35 cellular contexts compared by ENCODE assay signal in the genomic region with DNA sequence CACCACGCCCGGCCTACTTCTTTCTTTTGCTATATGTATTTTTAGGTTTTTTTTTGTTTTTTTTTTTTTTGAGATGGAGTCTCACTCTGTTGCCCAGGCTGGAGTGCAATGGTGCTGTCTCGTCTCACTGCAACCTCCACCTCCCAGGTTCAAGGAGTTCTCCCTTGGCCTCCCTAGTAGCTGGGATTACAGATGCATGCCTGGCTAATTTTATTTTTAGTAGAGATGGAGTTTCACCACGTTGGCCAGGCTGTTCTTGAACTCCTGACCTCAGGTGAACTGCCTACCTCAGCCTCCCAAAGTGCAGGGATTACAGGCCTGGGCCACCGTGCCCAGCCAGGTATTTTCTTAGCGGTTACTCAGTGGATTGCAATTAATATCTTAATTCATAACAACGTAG.
"Had no signal": no experiment of that assay in that cellular context is flagged by ENCODE, and none has a peak within 500 bp of the region (broad histone marks: within the 10 kb centered on the region; RNA-seq: fewer than 3 reads in every experiment).

No MANE protein-coding gene starts in this region.

- H3K27me3 Mint-ChIP-seq: activated CD4-positive, alpha-beta memory T cell treated with anti-CD3 and anti-CD28 coated beads, Interleukin-2, amount 10 ng/mL, durations not matched to agents 7 days and 5 days; activated CD4-positive, alpha-beta T cell treated with anti-CD3 and anti-CD28 coated beads for 36 hours; activated CD4-positive, alpha-beta T cell treated with anti-CD3 and anti-CD28 coated beads, Interleukin-2, amount 10 ng/mL, durations not matched to agents 7 days and 5 days; activated CD8-positive, alpha-beta memory T cell treated with anti-CD3 and anti-CD28 coated beads, Interleukin-2, amount 10 ng/mL, durations not matched to agents 7 days and 5 days; activated naive CD4-positive, alpha-beta T cell treated with anti-CD3 and anti-CD28 coated beads, Interleukin-2, amount 10 ng/mL, durations not matched to agents 7 days and 5 days; activated naive CD4-positive, alpha-beta T cell treated with anti-CD3 and anti-CD28 coated beads, Interleukin-2, amount 50 U/mL, for 24 hours; activated naive CD8-positive, alpha-beta T cell; activated naive CD8-positive, alpha-beta T cell treated with anti-CD3 and anti-CD28 coated beads, Interleukin-2, amount 10 ng/mL, durations not matched to agents 7 days and 5 days; activated naive CD8-positive, alpha-beta T cell treated with anti-CD3 and anti-CD28 coated beads, Interleukin-2, amount 50 U/mL, for 24 hours; activated T-cell treated with anti-CD3 and anti-CD28 coated beads, Interleukin-2, amount 50 U/mL, for 24 hours had no signal

- H3K27ac ChIP-seq: ascending aorta, WERI-Rb-1 had no signal

- H3K9me3 Mint-ChIP-seq: activated CD4-positive, alpha-beta memory T cell treated with anti-CD3 and anti-CD28 coated beads, Interleukin-2, amount 10 ng/mL, durations not matched to agents 7 days and 5 days; activated CD4-positive, alpha-beta T cell treated with anti-CD3 and anti-CD28 coated beads, Interleukin-2, amount 10 ng/mL, durations not matched to agents 7 days and 5 days; activated naive CD4-positive, alpha-beta T cell treated with anti-CD3 and anti-CD28 coated beads, Interleukin-2, amount 10 ng/mL, durations not matched to agents 7 days and 5 days; activated naive CD4-positive, alpha-beta T cell treated with anti-CD3 and anti-CD28 coated beads, Interleukin-2, amount 50 U/mL, for 24 hours; activated naive CD8-positive, alpha-beta T cell treated with anti-CD3 and anti-CD28 coated beads, Interleukin-2, amount 10 ng/mL, durations not matched to agents 7 days and 5 days; activated naive CD8-positive, alpha-beta T cell treated with anti-CD3 and anti-CD28 coated beads, Interleukin-2, amount 50 U/mL, for 24 hours; activated T-cell treated with anti-CD3 and anti-CD28 coated beads, Interleukin-2, amount 50 U/mL, for 24 hours; activated T-helper 2 cell treated with anti-CD3 and anti-CD28 coated beads, Interferon-gamma antibody, Interleukin-2, Interleukin-4, amounts not matched to agents 10 μg/mL and 5 μg/mL and 100 μg/mL, durations not matched to agents 14 hours and 24 hours and 36 hours; brain; T-helper 1 cell treated with Interleukin-12 subunit alpha and Interleukin-12 subunit beta and Interleukin-4 antibody, amounts not matched to agents 30 μg/mL and 1 μg/mL, for 36 hours; T-helper 2 cell treated with Interferon-gamma antibody and Interleukin-4, amounts not matched to agents 5 μg/mL and 100 μg/mL, for 36 hours; WTC11 had no signal

- H3K27me3 ChIP-seq: ascending aorta had no signal

- H3K27ac Mint-ChIP-seq: activated CD4-positive, alpha-beta memory T cell treated with anti-CD3 and anti-CD28 coated beads, Interleukin-2, amount 10 ng/mL, durations not matched to agents 7 days and 5 days; activated CD4-positive, alpha-beta T cell treated with anti-CD3 and anti-CD28 coated beads for 36 hours; activated CD4-positive, alpha-beta T cell treated with anti-CD3 and anti-CD28 coated beads, Interleukin-2, amount 10 ng/mL, durations not matched to agents 7 days and 5 days; activated CD8-positive, alpha-beta memory T cell treated with anti-CD3 and anti-CD28 coated beads, Interleukin-2, amount 10 ng/mL, durations not matched to agents 7 days and 5 days; activated CD8-positive, alpha-beta T cell treated with anti-CD3 and anti-CD28 coated beads, Interleukin-2, amount 10 ng/mL, durations not matched to agents 7 days and 5 days; activated naive CD4-positive, alpha-beta T cell treated with anti-CD3 and anti-CD28 coated beads, Interleukin-2, amount 10 ng/mL, durations not matched to agents 7 days and 5 days; activated naive CD4-positive, alpha-beta T cell treated with anti-CD3 and anti-CD28 coated beads, Interleukin-2, amount 50 U/mL, for 24 hours; activated naive CD8-positive, alpha-beta T cell; activated naive CD8-positive, alpha-beta T cell treated with anti-CD3 and anti-CD28 coated beads, Interleukin-2, amount 10 ng/mL, durations not matched to agents 7 days and 5 days; activated naive CD8-positive, alpha-beta T cell treated with anti-CD3 and anti-CD28 coated beads, Interleukin-2, amount 50 U/mL, for 24 hours; activated T-cell treated with anti-CD3 and anti-CD28 coated beads, Interleukin-2, amount 50 U/mL, for 24 hours; activated T-helper 2 cell treated with anti-CD3 and anti-CD28 coated beads, Interferon-gamma antibody, Interleukin-2, Interleukin-4, amounts not matched to agents 10 μg/mL and 5 μg/mL and 100 μg/mL, durations not matched to agents 14 hours and 24 hours and 36 hours; brain; T-helper 1 cell treated with Interleukin-12 subunit alpha and Interleukin-12 subunit beta and Interleukin-4 antibody, amounts not matched to agents 30 μg/mL and 1 μg/mL, for 36 hours; T-helper 2 cell treated with Interferon-gamma antibody and Interleukin-4, amounts not matched to agents 5 μg/mL and 100 μg/mL, for 36 hours; WTC11 had no signal

- ATAC-seq: activated CD4-positive, alpha-beta T cell treated with anti-CD3 and anti-CD28 coated beads for 36 hours; activated CD4-positive, CD25-positive, alpha-beta regulatory T cell treated with anti-CD3 and anti-CD28 coated beads, Interleukin-2, amount 50 U/mL, for 24 hours; activated CD8-positive, alpha-beta memory T cell treated with anti-CD3 and anti-CD28 coated beads, Interleukin-2, amount 10 ng/mL, durations not matched to agents 7 days and 5 days; activated CD8-positive, alpha-beta T cell treated with anti-CD3 and anti-CD28 coated beads, Interleukin-2, amount 10 ng/mL, durations not matched to agents 7 days and 5 days; activated naive CD8-positive, alpha-beta T cell treated with anti-CD3 and anti-CD28 coated beads, Interleukin-2, amount 50 U/mL, for 24 hours; WTC11 had no signal

- H3K4me1 Mint-ChIP-seq: activated CD4-positive, alpha-beta memory T cell treated with anti-CD3 and anti-CD28 coated beads, Interleukin-2, amount 10 ng/mL, durations not matched to agents 7 days and 5 days; activated CD4-positive, alpha-beta T cell treated with anti-CD3 and anti-CD28 coated beads for 36 hours; activated CD8-positive, alpha-beta memory T cell treated with anti-CD3 and anti-CD28 coated beads, Interleukin-2, amount 10 ng/mL, durations not matched to agents 7 days and 5 days; activated naive CD4-positive, alpha-beta T cell treated with anti-CD3 and anti-CD28 coated beads, Interleukin-2, amount 10 ng/mL, durations not matched to agents 7 days and 5 days; activated naive CD4-positive, alpha-beta T cell treated with anti-CD3 and anti-CD28 coated beads, Interleukin-2, amount 50 U/mL, for 24 hours; activated naive CD8-positive, alpha-beta T cell treated with anti-CD3 and anti-CD28 coated beads, Interleukin-2, amount 50 U/mL, for 24 hours; brain; WTC11 had no signal

- H3K4me3 ChIP-seq: ascending aorta had no signal

- H3K4me3 Mint-ChIP-seq: activated CD4-positive, alpha-beta memory T cell treated with anti-CD3 and anti-CD28 coated beads, Interleukin-2, amount 10 ng/mL, durations not matched to agents 7 days and 5 days; activated CD4-positive, alpha-beta T cell treated with anti-CD3 and anti-CD28 coated beads for 36 hours; activated CD4-positive, alpha-beta T cell treated with anti-CD3 and anti-CD28 coated beads, Interleukin-2, amount 10 ng/mL, durations not matched to agents 7 days and 5 days; activated CD8-positive, alpha-beta memory T cell treated with anti-CD3 and anti-CD28 coated beads, Interleukin-2, amount 10 ng/mL, durations not matched to agents 7 days and 5 days; activated CD8-positive, alpha-beta T cell treated with anti-CD3 and anti-CD28 coated beads, Interleukin-2, amount 10 ng/mL, durations not matched to agents 7 days and 5 days; activated naive CD4-positive, alpha-beta T cell treated with anti-CD3 and anti-CD28 coated beads, Interleukin-2, amount 10 ng/mL, durations not matched to agents 7 days and 5 days; activated naive CD4-positive, alpha-beta T cell treated with anti-CD3 and anti-CD28 coated beads, Interleukin-2, amount 50 U/mL, for 24 hours; activated naive CD8-positive, alpha-beta T cell; activated naive CD8-positive, alpha-beta T cell treated with anti-CD3 and anti-CD28 coated beads, Interleukin-2, amount 10 ng/mL, durations not matched to agents 7 days and 5 days; activated naive CD8-positive, alpha-beta T cell treated with anti-CD3 and anti-CD28 coated beads, Interleukin-2, amount 50 U/mL, for 24 hours; activated T-cell treated with anti-CD3 and anti-CD28 coated beads, Interleukin-2, amount 50 U/mL, for 24 hours; brain; T-helper 1 cell treated with Interleukin-12 subunit alpha and Interleukin-12 subunit beta and Interleukin-4 antibody, amounts not matched to agents 30 μg/mL and 1 μg/mL, for 36 hours; T-helper 2 cell treated with Interferon-gamma antibody and Interleukin-4, amounts not matched to agents 5 μg/mL and 100 μg/mL, for 36 hours; WTC11 had no signal

- DNase-seq: activated CD4-positive, alpha-beta memory T cell treated with anti-CD3 and anti-CD28 coated beads, Interleukin-2, amount 10 ng/mL, durations not matched to agents 7 days and 5 days; activated CD4-positive, alpha-beta T cell treated with anti-CD3 and anti-CD28 coated beads for 1 hour; activated CD4-positive, alpha-beta T cell treated with anti-CD3 and anti-CD28 coated beads for 36 hours; activated CD4-positive, alpha-beta T cell treated with anti-CD3 and anti-CD28 coated beads for 48 hours; activated CD4-positive, alpha-beta T cell treated with anti-CD3 and anti-CD28 coated beads, Interleukin-2, amount 10 ng/mL, durations not matched to agents 7 days and 5 days; activated CD4-positive, alpha-beta T cell treated with anti-CD3 and anti-CD28 coated beads, Interleukin-2, amount 50 U/mL, for 48 hours; activated CD4-positive, CD25-positive, alpha-beta regulatory T cell; activated CD8-positive, alpha-beta memory T cell treated with anti-CD3 and anti-CD28 coated beads for 24 hours; activated CD8-positive, alpha-beta memory T cell treated with anti-CD3 and anti-CD28 coated beads, Interleukin-2, amount 10 ng/mL, durations not matched to agents 7 days and 5 days; activated CD8-positive, alpha-beta memory T cell treated with anti-CD3 and anti-CD28 coated beads, Interleukin-2, amount 50 U/mL, for 48 hours; activated CD8-positive, alpha-beta T cell treated with anti-CD3 and anti-CD28 coated beads, Interleukin-2, amount 10 ng/mL, durations not matched to agents 7 days and 5 days; activated effector memory CD4-positive, alpha-beta T cell treated with Interleukin-2 at 50 U/mL for 16 hours; activated gamma-delta T cell; activated naive CD4-positive, alpha-beta T cell treated with anti-CD3 and anti-CD28 coated beads, Interleukin-2, amount 10 ng/mL, durations not matched to agents 7 days and 5 days; activated naive CD4-positive, alpha-beta T cell treated with Interleukin-2 at 50 U/mL for 16 hours; activated naive CD8-positive, alpha-beta T cell treated with anti-CD3 and anti-CD28 coated beads, Interleukin-2, amount 10 ng/mL, durations not matched to agents 7 days and 5 days; activated naive CD8-positive, alpha-beta T cell treated with anti-CD3 and anti-CD28 coated beads, Interleukin-2, amount 50 U/mL, for 24 hours; activated T-cell treated with anti-CD3 and anti-CD28 coated beads, Interleukin-2, amount 50 U/mL, for 24 hours; activated T-cell treated with anti-CD3 and anti-CD28 coated beads, Interleukin-2, amount 50 U/mL, for 48 hours; amygdala; anterior cingulate cortex; central memory CD4-positive, alpha-beta T cell; T-helper 1 cell; T-helper 2 cell; T-helper 9 cell; WERI-Rb-1 had no signal

- H3K4me1 ChIP-seq: ascending aorta had no signal

- H3K9me3 ChIP-seq: ascending aorta had no signal
